Comparison of ENCODE assay signal across 8 cellular contexts in the genomic region with DNA sequence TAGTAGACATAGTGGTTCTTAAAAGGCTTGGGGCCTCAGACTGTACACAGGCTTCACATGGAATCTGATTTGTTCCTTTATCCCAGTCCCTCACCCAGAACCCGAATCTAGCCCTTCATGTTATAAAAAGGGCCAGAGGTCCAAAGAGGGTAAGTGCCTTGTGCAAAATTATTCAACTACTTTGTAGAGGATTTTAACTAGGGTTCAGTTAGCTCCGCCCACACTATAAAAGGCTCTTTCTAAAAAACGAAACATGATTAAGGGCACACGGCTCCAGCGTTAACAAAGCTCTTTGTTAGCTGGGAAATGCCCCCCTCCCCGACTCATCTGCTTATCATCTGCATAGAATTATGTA. TPM values are rescaled to one million over a fixed set of nuclear protein-coding genes. Genes with fewer than 3 reads are reported as not detected.
DNase-seq lines count a peak whose midpoint lies in the region; ATAC-seq and TF ChIP-seq lines count a peak whose summit lies in the region.

No MANE protein-coding gene starts in this region.

- TF ChIP-seq CTCF in epithelial cell of esophagus (IDR thresholded peaks at IDR 0.05; ENCODE audit: insufficient read depth, low read depth, low read length, missing control alignments): no peak
- no peak for TF ChIP-seq CTCF in retinal pigment epithelial cell (conservative IDR thresholded peaks at IDR 0.05; ENCODE audit: low read depth, low read length)
- TF ChIP-seq CTCF in lower leg skin (IDR thresholded peaks at IDR 0.05): no peak

- H3K4me3 ChIP-seq in epithelial cell of esophagus (ENCODE audit: low read length) (peak overlapping the region; percentile 71), retinal pigment epithelial cell (ENCODE audit: low read length) (peak overlapping the region; percentile 61), lower leg skin (ENCODE audit: low read depth, poor library complexity, severe bottlenecking) (no peak overlapping the region)

- intact Hi-C loops in lower leg skin (cut with DNase I; ENCODE audit: low total_unique reads): no loop called here

- peak; percentile 8 for DNase-seq in epithelial cell of esophagus (ENCODE audit: low read depth)
- DNase-seq in retinal pigment epithelial cell (ENCODE audit: low read depth): no peak
- DNase-seq in NCI-H2029 treated with DMSO at 0.1 percent for 48 hours (lab: John Stamatoyannopoulos, UW): no peak
- no peak for DNase-seq in COLO829 (ENCODE audit: low spot score)
- DNase-seq in lower leg skin (ENCODE audit: low spot score in 2 of 2): no peak

- 8 to 9% methylated on average over 6 of the region's 6 CpGs for WGBS in lower leg skin, 2 donors

- ATAC-seq in GM18867 (IDR thresholded peaks at IDR 0.05; ENCODE audit: unreplicated experiment) (peak; percentile 0), GM21381 (IDR thresholded peaks at IDR 0.05; ENCODE audit: unreplicated experiment) (no peak)

- TF ChIP-seq POLR2A in lower leg skin (IDR thresholded peaks at IDR 0.05): no peak

TF ChIP-seq in PFSK-1, 5 proteins besides CTCF, POLR2A, EP300 and RAD21:
- TF ChIP-seq, protein P1, sequence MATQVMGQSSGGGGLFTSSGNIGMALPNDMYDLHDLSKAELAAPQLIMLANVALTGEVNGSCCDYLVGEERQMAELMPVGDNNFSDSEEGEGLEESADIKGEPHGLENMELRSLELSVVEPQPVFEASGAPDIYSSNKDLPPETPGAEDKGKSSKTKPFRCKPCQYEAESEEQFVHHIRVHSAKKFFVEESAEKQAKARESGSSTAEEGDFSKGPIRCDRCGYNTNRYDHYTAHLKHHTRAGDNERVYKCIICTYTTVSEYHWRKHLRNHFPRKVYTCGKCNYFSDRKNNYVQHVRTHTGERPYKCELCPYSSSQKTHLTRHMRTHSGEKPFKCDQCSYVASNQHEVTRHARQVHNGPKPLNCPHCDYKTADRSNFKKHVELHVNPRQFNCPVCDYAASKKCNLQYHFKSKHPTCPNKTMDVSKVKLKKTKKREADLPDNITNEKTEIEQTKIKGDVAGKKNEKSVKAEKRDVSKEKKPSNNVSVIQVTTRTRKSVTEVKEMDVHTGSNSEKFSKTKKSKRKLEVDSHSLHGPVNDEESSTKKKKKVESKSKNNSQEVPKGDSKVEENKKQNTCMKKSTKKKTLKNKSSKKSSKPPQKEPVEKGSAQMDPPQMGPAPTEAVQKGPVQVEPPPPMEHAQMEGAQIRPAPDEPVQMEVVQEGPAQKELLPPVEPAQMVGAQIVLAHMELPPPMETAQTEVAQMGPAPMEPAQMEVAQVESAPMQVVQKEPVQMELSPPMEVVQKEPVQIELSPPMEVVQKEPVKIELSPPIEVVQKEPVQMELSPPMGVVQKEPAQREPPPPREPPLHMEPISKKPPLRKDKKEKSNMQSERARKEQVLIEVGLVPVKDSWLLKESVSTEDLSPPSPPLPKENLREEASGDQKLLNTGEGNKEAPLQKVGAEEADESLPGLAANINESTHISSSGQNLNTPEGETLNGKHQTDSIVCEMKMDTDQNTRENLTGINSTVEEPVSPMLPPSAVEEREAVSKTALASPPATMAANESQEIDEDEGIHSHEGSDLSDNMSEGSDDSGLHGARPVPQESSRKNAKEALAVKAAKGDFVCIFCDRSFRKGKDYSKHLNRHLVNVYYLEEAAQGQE (IDR thresholded peaks at IDR 0.05; ENCODE audit: insufficient read depth in 1 of 2, low read depth in 2 of 2, low read length in 2 of 2): no peak
- TF ChIP-seq TAF1 (IDR thresholded peaks at IDR 0.05; ENCODE audit: borderline replicate concordance, insufficient read depth, low read length) (no peak), FOXP2 (optimal IDR thresholded peaks at IDR 0.05; ENCODE audit: borderline replicate concordance, extremely low read depth, extremely low read length, insufficient read depth) (no peak), SIN3A (IDR thresholded peaks at IDR 0.05; ENCODE audit: borderline replicate concordance, insufficient read depth, low read length) (0 out of 2 replicates have a peak, but pooled peaks have one; percentile 12)

RNA-seq across cellular contexts. Expression of a gene that starts 3.2 kb away (rescaled TPM):
- polyA plus RNA-seq in PFSK-1 (2012; ENCODE audit: insufficient read length, low read depth): 55.5 TPM
- 10 to 100 TPM in 2 of 4 donors, 1 to 10 TPM in 2; 4.2 to 14.2 (median 9.2) TPM for total RNA-seq in lower leg skin
